34 cellular contexts compared by ENCODE assay signal in genomic region chr10:127940866-127941640, GRCh38. TPM values are rescaled to one million over a fixed set of nuclear protein-coding genes. Genes with fewer than 3 reads are reported as not detected.
"Had no signal": no experiment of that assay in that cellular context is flagged by ENCODE, and none has a peak within 500 bp of the region (broad histone marks: within the 10 kb centered on the region; RNA-seq: fewer than 3 reads in every experiment).

No MANE protein-coding gene starts in this region.

- H3K36me3 ChIP-seq: SJCRH30 had no signal

- H3K9me3 ChIP-seq: SJCRH30 had no signal

- H3K4me3 Mint-ChIP-seq: activated CD4-positive, alpha-beta T cell treated with anti-CD3 and anti-CD28 coated beads for 36 hours; activated CD4-positive, alpha-beta T cell treated with anti-CD3 and anti-CD28 coated beads, Interleukin-2, amount 10 ng/mL, durations not matched to agents 7 days and 5 days; activated naive CD4-positive, alpha-beta T cell treated with anti-CD3 and anti-CD28 coated beads, Interleukin-2, amount 10 ng/mL, durations not matched to agents 7 days and 5 days; activated naive CD8-positive, alpha-beta T cell; activated naive CD8-positive, alpha-beta T cell treated with anti-CD3 and anti-CD28 coated beads, Interleukin-2, amount 50 U/mL, for 24 hours; activated T-cell treated with anti-CD3 and anti-CD28 coated beads, Interleukin-2, amount 50 U/mL, for 4 hours; activated T-helper 1 cell treated with anti-CD3 and anti-CD28 coated beads, Interleukin-12 subunit alpha, Interleukin-12 subunit beta, Interleukin-2, Interleukin-4 antibody, amounts not matched to agents 30 ng/mL and 10 ng/mL and 1 ng/mL, durations not matched to agents 14 hours and 24 hours and 36 hours; brain; T-helper 2 cell treated with Interferon-gamma antibody and Interleukin-4, amounts not matched to agents 5 μg/mL and 100 μg/mL, for 36 hours had no signal

- H3K4me3 ChIP-seq: SJCRH30, SK-N-MC had no signal

- H3K27ac Mint-ChIP-seq: activated CD4-positive, alpha-beta T cell treated with anti-CD3 and anti-CD28 coated beads for 36 hours; activated CD4-positive, alpha-beta T cell treated with anti-CD3 and anti-CD28 coated beads, Interleukin-2, amount 10 ng/mL, durations not matched to agents 7 days and 5 days; activated naive CD4-positive, alpha-beta T cell treated with anti-CD3 and anti-CD28 coated beads, Interleukin-2, amount 10 ng/mL, durations not matched to agents 7 days and 5 days; activated naive CD8-positive, alpha-beta T cell; activated naive CD8-positive, alpha-beta T cell treated with anti-CD3 and anti-CD28 coated beads, Interleukin-2, amount 50 U/mL, for 24 hours; activated T-helper 1 cell treated with anti-CD3 and anti-CD28 coated beads, Interleukin-12 subunit alpha, Interleukin-12 subunit beta, Interleukin-2, Interleukin-4 antibody, amounts not matched to agents 30 ng/mL and 10 ng/mL and 1 ng/mL, durations not matched to agents 14 hours and 24 hours and 36 hours; brain; T-helper 2 cell treated with Interferon-gamma antibody and Interleukin-4, amounts not matched to agents 5 μg/mL and 100 μg/mL, for 36 hours had no signal

- FAIRE-seq: bronchial epithelial cell, TTC549 had no signal

- H3K36me3 Mint-ChIP-seq: activated naive CD4-positive, alpha-beta T cell treated with anti-CD3 and anti-CD28 coated beads, Interleukin-2, amount 10 ng/mL, durations not matched to agents 7 days and 5 days; activated naive CD8-positive, alpha-beta T cell; brain had no signal

- H3K27me3 Mint-ChIP-seq: activated CD4-positive, alpha-beta T cell treated with anti-CD3 and anti-CD28 coated beads, Interleukin-2, amount 10 ng/mL, durations not matched to agents 7 days and 5 days had no signal

- H3K9me3 Mint-ChIP-seq: activated CD4-positive, alpha-beta T cell treated with anti-CD3 and anti-CD28 coated beads, Interleukin-2, amount 10 ng/mL, durations not matched to agents 7 days and 5 days; activated naive CD4-positive, alpha-beta T cell treated with anti-CD3 and anti-CD28 coated beads, Interleukin-2, amount 10 ng/mL, durations not matched to agents 7 days and 5 days; activated naive CD8-positive, alpha-beta T cell treated with anti-CD3 and anti-CD28 coated beads, Interleukin-2, amount 50 U/mL, for 24 hours; activated T-cell treated with anti-CD3 and anti-CD28 coated beads, Interleukin-2, amount 50 U/mL, for 4 hours; activated T-helper 1 cell treated with anti-CD3 and anti-CD28 coated beads, Interleukin-12 subunit alpha, Interleukin-12 subunit beta, Interleukin-2, Interleukin-4 antibody, amounts not matched to agents 30 ng/mL and 10 ng/mL and 1 ng/mL, durations not matched to agents 14 hours and 24 hours and 36 hours; brain; T-helper 2 cell treated with Interferon-gamma antibody and Interleukin-4, amounts not matched to agents 5 μg/mL and 100 μg/mL, for 36 hours had no signal

- H3K27ac ChIP-seq: SJCRH30, SK-N-MC had no signal

- DNase-seq: activated CD4-positive, alpha-beta T cell treated with anti-CD3 and anti-CD28 coated beads for 36 hours; activated CD4-positive, alpha-beta T cell treated with anti-CD3 and anti-CD28 coated beads, Interleukin-2, amount 10 ng/mL, durations not matched to agents 7 days and 5 days; activated CD4-positive, alpha-beta T cell treated with anti-CD3 and anti-CD28 coated beads, Interleukin-2, amount 50 U/mL, for 48 hours; activated CD8-positive, alpha-beta memory T cell treated with anti-CD3 and anti-CD28 coated beads, Interleukin-2, amount 50 U/mL, for 4 hours; activated effector memory CD4-positive, alpha-beta T cell treated with Interleukin-2 at 50 U/mL for 16 hours; activated naive CD4-positive, alpha-beta T cell treated with anti-CD3 and anti-CD28 coated beads, Interleukin-2, amount 10 ng/mL, durations not matched to agents 7 days and 5 days; activated naive CD8-positive, alpha-beta T cell treated with anti-CD3 and anti-CD28 coated beads, Interleukin-2, amount 50 U/mL, for 24 hours; activated T-cell treated with anti-CD3 and anti-CD28 coated beads for 4 hours; activated T-cell treated with anti-CD3 and anti-CD28 coated beads, Interleukin-2, amount 50 U/mL, for 4 hours; anterior cingulate cortex; caudate nucleus; Karpas-422; KBM-7; NCI-H1105; NCI-H1417 treated with DMSO at 0.1 percent for 48 hours; NCI-H187 treated with DMSO at 0.1 percent for 48 hours; NCI-H2081 treated with DMSO at 0.1 percent for 48 hours; NCI-H226; NCI-H446 treated with DMSO at 0.1 percent for 48 hours; NCI-H524; NCI-H69; NCI-H82; SHP77; SJCRH30 had no signal

- H3K27me3 ChIP-seq: SJCRH30 had no signal

- H3K4me1 ChIP-seq: SJCRH30 had no signal

RNA-seq across cellular contexts. Expression of gene CLRN3, which starts 48.3 kb away (rescaled TPM):
- total RNA-seq: activated CD4-positive, alpha-beta T cell treated with anti-CD3 and anti-CD28 coated beads for 36 hours; activated CD4-positive, alpha-beta T cell treated with anti-CD3 and anti-CD28 coated beads, Interleukin-2, amount 10 ng/mL, durations not matched to agents 7 days and 5 days; activated T-cell treated with anti-CD3 and anti-CD28 coated beads, Interleukin-2, amount 50 U/mL, for 4 hours; activated T-helper 1 cell treated with anti-CD3 and anti-CD28 coated beads, Interleukin-12 subunit alpha, Interleukin-12 subunit beta, Interleukin-2, Interleukin-4 antibody, amounts not matched to agents 30 ng/mL and 10 ng/mL and 1 ng/mL, durations not matched to agents 14 hours and 24 hours and 36 hours; bronchial epithelial cell; MCF 10A; RPMI7951; SJCRH30; T-helper 1 cell treated with Interleukin-12 subunit alpha and Interleukin-12 subunit beta and Interleukin-4 antibody, amounts not matched to agents 30 ng/mL and 1 ng/mL, for 36 hours had no signal
